ENCODE assay signal across 2 cellular contexts in the genomic region with DNA sequence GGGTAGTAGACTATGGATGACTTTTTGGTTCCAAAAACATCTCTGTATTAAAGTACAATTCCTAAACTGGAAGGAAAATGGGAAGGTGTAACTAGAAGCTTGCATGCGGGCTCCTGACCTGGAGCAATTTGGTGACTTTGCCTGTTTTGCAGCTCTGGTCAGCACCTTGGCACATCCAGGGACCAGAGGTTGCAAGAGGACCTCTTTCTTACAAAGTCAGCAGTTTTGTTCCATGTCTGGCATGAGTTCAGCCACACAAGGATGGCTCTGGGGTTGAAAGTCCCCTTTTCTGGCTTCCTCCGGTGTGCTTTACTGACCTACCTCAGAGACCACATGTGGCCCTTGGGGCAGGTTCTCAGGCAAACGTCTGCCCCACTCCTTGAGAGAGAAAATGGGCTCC.
TF ChIP-seq lines count a peak whose summit lies in the region.

No MANE protein-coding gene starts in this region.

TF ChIP-seq in IMR-90, 13 proteins besides CTCF, POLR2A, EP300 and RAD21:
- TF ChIP-seq BHLHE40 (IDR thresholded peaks at IDR 0.05; ENCODE audit: low read depth, low read length) (no peak), MAFK (IDR thresholded peaks at IDR 0.05; ENCODE audit: low read depth, low read length) (peak; percentile 26; the same call in 1 of the 2 replicates)
- TF ChIP-seq, protein P1, sequence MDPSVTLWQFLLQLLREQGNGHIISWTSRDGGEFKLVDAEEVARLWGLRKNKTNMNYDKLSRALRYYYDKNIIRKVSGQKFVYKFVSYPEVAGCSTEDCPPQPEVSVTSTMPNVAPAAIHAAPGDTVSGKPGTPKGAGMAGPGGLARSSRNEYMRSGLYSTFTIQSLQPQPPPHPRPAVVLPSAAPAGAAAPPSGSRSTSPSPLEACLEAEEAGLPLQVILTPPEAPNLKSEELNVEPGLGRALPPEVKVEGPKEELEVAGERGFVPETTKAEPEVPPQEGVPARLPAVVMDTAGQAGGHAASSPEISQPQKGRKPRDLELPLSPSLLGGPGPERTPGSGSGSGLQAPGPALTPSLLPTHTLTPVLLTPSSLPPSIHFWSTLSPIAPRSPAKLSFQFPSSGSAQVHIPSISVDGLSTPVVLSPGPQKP (IDR thresholded peaks at IDR 0.05; ENCODE audit: borderline replicate concordance, low read depth, low read length), result no peak

TF ChIP-seq in GM12878, 131 proteins besides CTCF, POLR2A, EP300 and RAD21:
- TF ChIP-seq FOS (IDR thresholded peaks at IDR 0.05; ENCODE audit: borderline replicate concordance, extremely low read depth, insufficient read length) (no peak), SIX5 (IDR thresholded peaks at IDR 0.05; ENCODE audit: low read depth, low read length, severe bottlenecking) (no peak), TAF1 (IDR thresholded peaks at IDR 0.05; ENCODE audit: borderline replicate concordance, low read depth, low read length) (no peak), NBN (IDR thresholded peaks at IDR 0.05) (no peak), MEF2B (IDR thresholded peaks at IDR 0.05; ENCODE audit: partially characterized antibody, poor library complexity, severe bottlenecking) (peak; percentile 37), GABPA (IDR thresholded peaks at IDR 0.05; ENCODE audit: low read depth) (no peak)
- TF ChIP-seq, protein P2, sequence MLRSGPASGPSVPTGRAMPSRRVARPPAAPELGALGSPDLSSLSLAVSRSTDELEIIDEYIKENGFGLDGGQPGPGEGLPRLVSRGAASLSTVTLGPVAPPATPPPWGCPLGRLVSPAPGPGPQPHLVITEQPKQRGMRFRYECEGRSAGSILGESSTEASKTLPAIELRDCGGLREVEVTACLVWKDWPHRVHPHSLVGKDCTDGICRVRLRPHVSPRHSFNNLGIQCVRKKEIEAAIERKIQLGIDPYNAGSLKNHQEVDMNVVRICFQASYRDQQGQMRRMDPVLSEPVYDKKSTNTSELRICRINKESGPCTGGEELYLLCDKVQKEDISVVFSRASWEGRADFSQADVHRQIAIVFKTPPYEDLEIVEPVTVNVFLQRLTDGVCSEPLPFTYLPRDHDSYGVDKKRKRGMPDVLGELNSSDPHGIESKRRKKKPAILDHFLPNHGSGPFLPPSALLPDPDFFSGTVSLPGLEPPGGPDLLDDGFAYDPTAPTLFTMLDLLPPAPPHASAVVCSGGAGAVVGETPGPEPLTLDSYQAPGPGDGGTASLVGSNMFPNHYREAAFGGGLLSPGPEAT (IDR thresholded peaks at IDR 0.05; ENCODE audit: low read depth), result no peak
- TF ChIP-seq, protein P3, sequence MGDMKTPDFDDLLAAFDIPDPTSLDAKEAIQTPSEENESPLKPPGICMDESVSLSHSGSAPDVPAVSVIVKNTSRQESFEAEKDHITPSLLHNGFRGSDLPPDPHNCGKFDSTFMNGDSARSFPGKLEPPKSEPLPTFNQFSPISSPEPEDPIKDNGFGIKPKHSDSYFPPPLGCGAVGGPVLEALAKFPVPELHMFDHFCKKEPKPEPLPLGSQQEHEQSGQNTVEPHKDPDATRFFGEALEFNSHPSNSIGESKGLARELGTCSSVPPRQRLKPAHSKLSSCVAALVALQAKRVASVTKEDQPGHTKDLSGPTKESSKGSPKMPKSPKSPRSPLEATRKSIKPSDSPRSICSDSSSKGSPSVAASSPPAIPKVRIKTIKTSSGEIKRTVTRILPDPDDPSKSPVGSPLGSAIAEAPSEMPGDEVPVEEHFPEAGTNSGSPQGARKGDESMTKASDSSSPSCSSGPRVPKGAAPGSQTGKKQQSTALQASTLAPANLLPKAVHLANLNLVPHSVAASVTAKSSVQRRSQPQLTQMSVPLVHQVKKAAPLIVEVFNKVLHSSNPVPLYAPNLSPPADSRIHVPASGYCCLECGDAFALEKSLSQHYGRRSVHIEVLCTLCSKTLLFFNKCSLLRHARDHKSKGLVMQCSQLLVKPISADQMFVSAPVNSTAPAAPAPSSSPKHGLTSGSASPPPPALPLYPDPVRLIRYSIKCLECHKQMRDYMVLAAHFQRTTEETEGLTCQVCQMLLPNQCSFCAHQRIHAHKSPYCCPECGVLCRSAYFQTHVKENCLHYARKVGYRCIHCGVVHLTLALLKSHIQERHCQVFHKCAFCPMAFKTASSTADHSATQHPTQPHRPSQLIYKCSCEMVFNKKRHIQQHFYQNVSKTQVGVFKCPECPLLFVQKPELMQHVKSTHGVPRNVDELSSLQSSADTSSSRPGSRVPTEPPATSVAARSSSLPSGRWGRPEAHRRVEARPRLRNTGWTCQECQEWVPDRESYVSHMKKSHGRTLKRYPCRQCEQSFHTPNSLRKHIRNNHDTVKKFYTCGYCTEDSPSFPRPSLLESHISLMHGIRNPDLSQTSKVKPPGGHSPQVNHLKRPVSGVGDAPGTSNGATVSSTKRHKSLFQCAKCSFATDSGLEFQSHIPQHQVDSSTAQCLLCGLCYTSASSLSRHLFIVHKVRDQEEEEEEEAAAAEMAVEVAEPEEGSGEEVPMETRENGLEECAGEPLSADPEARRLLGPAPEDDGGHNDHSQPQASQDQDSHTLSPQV (IDR thresholded peaks at IDR 0.05), result no peak
